In genomic region chr6:129744201-129744879, GRCh38 we compare ENCODE assay signal across 8 cellular contexts. TPM values are rescaled to one million over a fixed set of nuclear protein-coding genes. Genes with fewer than 3 reads are reported as not detected.
A peak's percentile ranks its signal among the peaks of the same experiment; 100 is the strongest.
DNase-seq lines count a peak whose midpoint lies in the region; ATAC-seq, FAIRE-seq and TF ChIP-seq lines count a peak whose summit lies in the region.

No MANE protein-coding gene starts in this region.

- H3K4me3 ChIP-seq in DOHH2 (ENCODE audit: low read length) (no peak overlapping the region), astrocyte of the cerebellum (ENCODE audit: low read depth, low read length) (no peak overlapping the region)
- no peak overlapping the region for H3K4me3 ChIP-seq in naive thymus-derived CD4-positive, alpha-beta T cell (ENCODE audit: low read length)

- no peaks in the 10 kb centered on the region for H3K27me3 ChIP-seq in DOHH2 (ENCODE audit: control insufficient read depth, low read length)
- no peaks in the 10 kb centered on the region for H3K27me3 ChIP-seq in naive thymus-derived CD4-positive, alpha-beta T cell (ENCODE audit: control insufficient read depth in 2 of 2, insufficient read depth in 2 of 2, low read length in 2 of 2)

- no peak overlapping the region for H3K27ac ChIP-seq in DOHH2 (ENCODE audit: low read depth, low read length)
- H3K27ac ChIP-seq in naive thymus-derived CD4-positive, alpha-beta T cell (ENCODE audit: low read depth, low read length) = no peak overlapping the region

- intact Hi-C loops in naive thymus-derived CD4-positive, alpha-beta T cell (cut with micrococcal nuclease) = loop anchor here (10.0 kb wide), 3 partner anchors 390 to 770 kb away; no protein-coding TSS in a partner anchor

- in situ Hi-C loops in astrocyte of the cerebellum (cut with HindIII; ENCODE audit: low sequenced_read_pairs) = no loop called here

- peak overlapping the region in 1 of 10 donors; percentile 5 for H3K4me3 Mint-ChIP-seq in naive thymus-derived CD4-positive, alpha-beta T cell
- H3K4me3 Mint-ChIP-seq in natural killer cell treated with Interleukin-12 subunit alpha and Interleukin-12 subunit beta and Interleukin-15 and Interleukin-18, amount 100 ng/mL, for 72 hours = no peak overlapping the region

- no peaks in the 10 kb centered on the region for H3F3A ChIP-seq in DOHH2 (ENCODE audit: control insufficient read depth, insufficient read depth)

- H3K27ac Mint-ChIP-seq in naive thymus-derived CD4-positive, alpha-beta T cell = peak overlapping the region in 5 of 9 donors; percentile 4 to 65 (median 9)
- H3K27ac Mint-ChIP-seq in natural killer cell treated with Interleukin-12 subunit alpha and Interleukin-12 subunit beta and Interleukin-15 and Interleukin-18, amount 100 ng/mL, for 72 hours = no peak overlapping the region

- H3K4me1 ChIP-seq in DOHH2 (ENCODE audit: control insufficient read depth, low read length) = peaks cover 30% of the 10 kb centered on the region
- H3K4me1 ChIP-seq in naive thymus-derived CD4-positive, alpha-beta T cell (ENCODE audit: control insufficient read depth in 2 of 2, insufficient read depth in 2 of 2, low read length in 2 of 2) = peaks cover 20 to 30% of the 10 kb centered on the region in 2 donors

- H4K20me1 ChIP-seq in DOHH2 (ENCODE audit: control insufficient read depth, insufficient read depth, low read depth, low read length) = no peaks in the 10 kb centered on the region

- no peaks in the 10 kb centered on the region for H3K36me3 ChIP-seq in DOHH2 (ENCODE audit: control insufficient read depth, low read length)
- H3K36me3 ChIP-seq in naive thymus-derived CD4-positive, alpha-beta T cell (ENCODE audit: control insufficient read depth in 2 of 3, insufficient read depth in 3 of 3, low read length in 3 of 3) = no peaks in the 10 kb centered on the region

- CTCF ChIA-PET in naive thymus-derived CD4-positive, alpha-beta T cell (lab: Charles Lee) = interaction anchor here (0.8 to 2.9 kb wide), 5 partner anchors 15 to 245 kb away, joined by 3 to 13 read pairs (median 7); no protein-coding TSS in a partner anchor

- no peaks in the 10 kb centered on the region for H3K9me3 ChIP-seq in DOHH2 (ENCODE audit: control insufficient read depth, insufficient read depth, low read length)
- no peaks in the 10 kb centered on the region for H3K9me3 ChIP-seq in naive thymus-derived CD4-positive, alpha-beta T cell (ENCODE audit: control insufficient read depth in 2 of 3, low read length in 3 of 3)

- H3K9me3 Mint-ChIP-seq in naive thymus-derived CD4-positive, alpha-beta T cell = no peaks in the 10 kb centered on the region
- no peaks in the 10 kb centered on the region for H3K9me3 Mint-ChIP-seq in natural killer cell treated with Interleukin-12 subunit alpha and Interleukin-12 subunit beta and Interleukin-15 and Interleukin-18, amount 100 ng/mL, for 72 hours

- H3K36me3 Mint-ChIP-seq in naive thymus-derived CD4-positive, alpha-beta T cell = peaks cover 0 to 5% (median 0%) of the 10 kb centered on the region in 5 donors
- no peaks in the 10 kb centered on the region for H3K36me3 Mint-ChIP-seq in natural killer cell treated with Interleukin-12 subunit alpha and Interleukin-12 subunit beta and Interleukin-15 and Interleukin-18, amount 100 ng/mL, for 72 hours

- peak; percentile 42 for FAIRE-seq in HTR-8/SVneo (lab: Jason Lieb, UNC)

- peak overlapping the region; percentile 18; the same call in 1 of the 2 replicates for H3K4me2 ChIP-seq in DOHH2 (ENCODE audit: low read length)

- H3K27me3 Mint-ChIP-seq in naive thymus-derived CD4-positive, alpha-beta T cell = no peaks in the 10 kb centered on the region
- peaks cover 0 to 2% of the 10 kb centered on the region in 2 donors for H3K27me3 Mint-ChIP-seq in natural killer cell treated with Interleukin-12 subunit alpha and Interleukin-12 subunit beta and Interleukin-15 and Interleukin-18, amount 100 ng/mL, for 72 hours

- peak; percentile 61 for DNase-seq in HTR-8/SVneo (ENCODE audit: insufficient read length, low spot score)
- DNase-seq in astrocyte of the cerebellum (ENCODE audit: low read depth) = peak; percentile 81
- no peak for DNase-seq in naive thymus-derived CD4-positive, alpha-beta T cell
- DNase-seq in SIG-M5 treated with dmso at 0.1 percent for 504 hours (lab: John Stamatoyannopoulos, UW; ENCODE audit: unreplicated experiment) = no peak
- no peak for DNase-seq in NCI-H1694 treated with DMSO at 0.1 percent for 48 hours (lab: John Stamatoyannopoulos, UW)
- no peak for DNase-seq in natural killer cell treated with Interleukin-12 subunit alpha and Interleukin-12 subunit beta and Interleukin-15 and Interleukin-18, amount 100 ng/mL, for 72 hours (ENCODE audit: low spot score)

- POLR2A ChIA-PET in naive thymus-derived CD4-positive, alpha-beta T cell (lab: Charles Lee) = no interaction called here

- ATAC-seq in naive thymus-derived CD4-positive, alpha-beta T cell = no peak
- no peak for ATAC-seq in HG02798 (IDR thresholded peaks at IDR 0.05; ENCODE audit: poor library complexity, unreplicated experiment)
- no peak for ATAC-seq in natural killer cell treated with Interleukin-12 subunit alpha and Interleukin-12 subunit beta and Interleukin-15 and Interleukin-18, amount 100 ng/mL, for 72 hours

- no peaks in the 10 kb centered on the region for H3K9me2 ChIP-seq in DOHH2 (replicated peaks; ENCODE audit: control insufficient read depth, low read length)

- peaks cover 16 to 59% (median 45%) of the 10 kb centered on the region in 7 donors for H3K4me1 Mint-ChIP-seq in naive thymus-derived CD4-positive, alpha-beta T cell
- peaks cover 17 to 23% of the 10 kb centered on the region in 2 donors for H3K4me1 Mint-ChIP-seq in natural killer cell treated with Interleukin-12 subunit alpha and Interleukin-12 subunit beta and Interleukin-15 and Interleukin-18, amount 100 ng/mL, for 72 hours (ENCODE audit: low read depth in 2 of 2)

- no peaks in the 10 kb centered on the region for H3K79me2 ChIP-seq in DOHH2 (ENCODE audit: control insufficient read depth, low read length)

- no peak for TF ChIP-seq CTCF in DOHH2 (IDR thresholded peaks at IDR 0.05; ENCODE audit: low read depth, low read length, poor library complexity, severe bottlenecking)
- TF ChIP-seq CTCF in astrocyte of the cerebellum (IDR thresholded peaks at IDR 0.05; ENCODE audit: low read depth, low read length, missing control alignments) = no peak

RNA-seq across cellular contexts. Expression of gene ARHGAP18, which starts 34.4 kb away (rescaled TPM):
- 1 to 10 TPM; 1.1 to 9.4 (median 2.0) TPM for total RNA-seq in naive thymus-derived CD4-positive, alpha-beta T cell
- polyA plus RNA-seq in naive thymus-derived CD4-positive, alpha-beta T cell = under 1 TPM; 0.53 to 0.60 TPM
- total RNA-seq in natural killer cell treated with Interleukin-12 subunit alpha and Interleukin-12 subunit beta and Interleukin-15 and Interleukin-18, amount 100 ng/mL, for 72 hours = 10 to 100 TPM; 10.4 to 14.3 TPM

Comparison
In these comparisons a context has a peak if more than half of its experiments do, and no peak if none do; other contexts are left out.
1. DNase-seq: peak in HTR-8/SVneo (single experiment) and astrocyte of the cerebellum (single experiment); none in naive thymus-derived CD4-positive, alpha-beta T cell (0 of 9), SIG-M5 treated with dmso at 0.1 percent for 504 hours (single experiment), NCI-H1694 treated with DMSO at 0.1 percent for 48 hours (single experiment) and natural killer cell treated with Interleukin-12 subunit alpha and Interleukin-12 subunit beta and Interleukin-15 and Interleukin-18, amount 100 ng/mL, for 72 hours (single experiment).
2. H3K27ac Mint-ChIP-seq: peak in naive thymus-derived CD4-positive, alpha-beta T cell (5 of 9); none in natural killer cell treated with Interleukin-12 subunit alpha and Interleukin-12 subunit beta and Interleukin-15 and Interleukin-18, amount 100 ng/mL, for 72 hours (0 of 2).